ENCODE assay signal across 30 cellular contexts in genomic region chr6:39157511-39157910, GRCh38.
"Had no signal": no experiment of that assay in that cellular context is flagged by ENCODE, and none has a peak within 500 bp of the region (broad histone marks: within the 10 kb centered on the region; RNA-seq: fewer than 3 reads in every experiment).

No MANE protein-coding gene starts in this region.

- H3K9me3 ChIP-seq: gastrocnemius medialis, lower lobe of right lung, right atrium auricular region, thoracic aorta, uterus had no signal

- ATAC-seq: activated CD4-positive, CD25-positive, alpha-beta regulatory T cell treated with anti-CD3 and anti-CD28 coated beads, Interleukin-2, amount 50 U/mL, for 24 hours; activated naive CD8-positive, alpha-beta T cell treated with anti-CD3 and anti-CD28 coated beads, Interleukin-2, amount 50 U/mL, for 24 hours; effector memory CD8-positive, alpha-beta T cell; gastrocnemius medialis; left lung; lower lobe of right lung; naive thymus-derived CD8-positive, alpha-beta T cell had no signal

- H3K4me2 ChIP-seq: neural progenitor cell had no signal

- H3K36me3 ChIP-seq: gastrocnemius medialis, left lung, lower lobe of right lung, neural progenitor cell, right atrium auricular region, spleen, thoracic aorta, uterus had no signal

- H3K27me3 ChIP-seq: left lung, neural progenitor cell, right atrium auricular region, uterus had no signal

- H3K4me3 ChIP-seq: gastrocnemius medialis, left lung, lower lobe of right lung, neural progenitor cell, right atrium auricular region, spleen, thoracic aorta, uterus had no signal

- H3K4me1 ChIP-seq: gastrocnemius medialis, left lung, lower lobe of right lung, parathyroid adenoma, right atrium auricular region, spleen, uterus had no signal

- H2AFZ ChIP-seq: neural progenitor cell, parathyroid adenoma had no signal

- H3K9me3 Mint-ChIP-seq: activated naive CD4-positive, alpha-beta T cell treated with anti-CD3 and anti-CD28 coated beads, Interleukin-2, amount 50 U/mL, for 24 hours; type B pancreatic cell had no signal

- H3K4me1 Mint-ChIP-seq: neural progenitor cell had no signal

- H3K27ac ChIP-seq: gastrocnemius medialis, left lung, lower lobe of right lung, neural progenitor cell, parathyroid adenoma, right atrium auricular region, spleen, thoracic aorta, uterus, VCaP had no signal

- FAIRE-seq: islet of Langerhans, TTC549 had no signal

- H3K27ac Mint-ChIP-seq: activated CD4-positive, alpha-beta memory T cell treated with anti-CD3 and anti-CD28 coated beads, Interleukin-2, amount 10 ng/mL, durations not matched to agents 7 days and 5 days; activated CD4-positive, alpha-beta T cell treated with anti-CD3 and anti-CD28 coated beads, Interleukin-2, amount 10 ng/mL, durations not matched to agents 7 days and 5 days; activated naive CD4-positive, alpha-beta T cell treated with anti-CD3 and anti-CD28 coated beads, Interleukin-2, amount 50 U/mL, for 24 hours; activated T-helper 2 cell treated with anti-CD3 and anti-CD28 coated beads, Interferon-gamma antibody, Interleukin-2, Interleukin-4, amounts not matched to agents 10 μg/mL and 5 μg/mL and 100 μg/mL, durations not matched to agents 14 hours and 24 hours and 36 hours; effector memory CD8-positive, alpha-beta T cell; naive thymus-derived CD8-positive, alpha-beta T cell; type B pancreatic cell had no signal

- H3K4me3 Mint-ChIP-seq: activated CD4-positive, alpha-beta memory T cell treated with anti-CD3 and anti-CD28 coated beads, Interleukin-2, amount 10 ng/mL, durations not matched to agents 7 days and 5 days; activated CD4-positive, alpha-beta T cell treated with anti-CD3 and anti-CD28 coated beads, Interleukin-2, amount 10 ng/mL, durations not matched to agents 7 days and 5 days; activated naive CD4-positive, alpha-beta T cell treated with anti-CD3 and anti-CD28 coated beads, Interleukin-2, amount 50 U/mL, for 24 hours; activated naive CD8-positive, alpha-beta T cell treated with anti-CD3 and anti-CD28 coated beads, Interleukin-2, amount 50 U/mL, for 24 hours; effector memory CD8-positive, alpha-beta T cell; naive thymus-derived CD8-positive, alpha-beta T cell; neural progenitor cell; type B pancreatic cell had no signal

- DNase-seq: activated CD4-positive, alpha-beta memory T cell treated with anti-CD3 and anti-CD28 coated beads, Interleukin-2, amount 10 ng/mL, durations not matched to agents 7 days and 5 days; activated CD4-positive, alpha-beta T cell treated with anti-CD3 and anti-CD28 coated beads, Interleukin-2, amount 10 ng/mL, durations not matched to agents 7 days and 5 days; activated naive CD8-positive, alpha-beta T cell treated with anti-CD3 and anti-CD28 coated beads, Interleukin-2, amount 50 U/mL, for 24 hours; activated T-cell treated with anti-CD3 and anti-CD28 coated beads, Interleukin-2, amount 50 U/mL, for 48 hours; amygdala; caudate nucleus; cortex of kidney; effector memory CD8-positive, alpha-beta T cell; erythroblast; gastrocnemius medialis; glutamatergic neuron; left lung; lower lobe of right lung; mesenchymal stem cell; naive thymus-derived CD8-positive, alpha-beta T cell; occipital lobe; spleen; stimulated activated naive CD4-positive, alpha-beta T cell; uterus had no signal

- H3K27me3 Mint-ChIP-seq: activated CD4-positive, alpha-beta memory T cell treated with anti-CD3 and anti-CD28 coated beads, Interleukin-2, amount 10 ng/mL, durations not matched to agents 7 days and 5 days; activated CD4-positive, alpha-beta T cell treated with anti-CD3 and anti-CD28 coated beads, Interleukin-2, amount 10 ng/mL, durations not matched to agents 7 days and 5 days; activated naive CD4-positive, alpha-beta T cell treated with anti-CD3 and anti-CD28 coated beads, Interleukin-2, amount 50 U/mL, for 24 hours; activated naive CD8-positive, alpha-beta T cell treated with anti-CD3 and anti-CD28 coated beads, Interleukin-2, amount 50 U/mL, for 24 hours had no signal

- H3K79me2 ChIP-seq: parathyroid adenoma had no signal

- H3K36me3 Mint-ChIP-seq: type B pancreatic cell had no signal

- H3K9ac ChIP-seq: neural progenitor cell, parathyroid adenoma had no signal
